Comparison of ENCODE assay signal across 12 cellular contexts in the genomic region with DNA sequence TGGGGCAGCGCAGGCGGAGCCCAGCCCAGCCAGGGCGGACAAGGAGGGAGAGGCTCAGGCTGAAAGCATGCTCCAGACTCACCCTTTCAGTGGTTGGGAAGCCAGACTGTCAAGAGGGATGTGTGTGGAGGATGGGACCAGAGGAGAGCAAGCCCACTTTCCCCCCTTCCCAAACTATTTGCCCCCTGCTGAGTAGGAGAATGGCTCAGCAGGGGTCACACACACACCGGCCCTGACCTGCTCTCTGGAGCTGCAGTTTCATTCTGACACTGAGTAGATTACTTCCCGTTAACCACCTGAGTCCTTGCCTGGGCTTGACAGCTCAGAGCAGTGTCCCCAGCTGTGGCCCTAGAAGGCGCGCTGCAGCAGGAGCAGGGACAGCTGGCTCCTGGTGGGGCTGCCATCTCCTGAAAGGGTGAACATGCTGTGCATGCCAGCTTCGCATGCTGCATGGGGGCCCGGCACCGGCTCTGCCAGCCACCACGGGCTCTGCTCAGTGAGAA.
DNase-seq lines count a peak whose midpoint lies in the region; ATAC-seq and TF ChIP-seq lines count a peak whose summit lies in the region.
"Had no signal": no experiment of that assay in that cellular context is flagged by ENCODE, and none has a peak within 500 bp of the region (broad histone marks: within the 10 kb centered on the region; RNA-seq: fewer than 3 reads in every experiment).

No MANE protein-coding gene starts in this region.

- H3K9me3 ChIP-seq in BLaER1 (no peaks in the 10 kb centered on the region), HEK293 (ENCODE audit: control insufficient read depth, insufficient read depth, low read depth, low read length) (no peaks in the 10 kb centered on the region), WERI-Rb-1 (ENCODE audit: severe bottlenecking) (no peaks in the 10 kb centered on the region)
- H3K9me3 ChIP-seq: transverse colon had no signal

- H3K4me3 ChIP-seq in BLaER1 (no peak overlapping the region), HEK293 (ENCODE audit: low read depth, low read length) (no peak overlapping the region), WERI-Rb-1 (ENCODE audit: low read depth, low read length) (no peak overlapping the region)
- H3K4me3 ChIP-seq: transverse colon had no signal

- CTCF ChIA-PET in HEK293 (lab: Yijun Ruan, JAX), result interaction anchor here (0.5 to 13.8 kb wide), 8 partner anchors 15 to 263 kb away, joined by 3 to 282 read pairs (median 4); no protein-coding TSS in a partner anchor

- POLR2A ChIA-PET in HEK293 (lab: Yijun Ruan, JAX), result no interaction called here

- H3K4me2 ChIP-seq in BLaER1, result peak overlapping the region; percentile 67; the same call in 1 of the 2 replicates

- ATAC-seq in HG02588 (IDR thresholded peaks at IDR 0.05; ENCODE audit: unreplicated experiment), result no peak
- ATAC-seq: activated T-cell treated with anti-CD3 and anti-CD28 coated beads, Interleukin-2, amount 50 U/mL, for 4 hours had no signal

- H3K27ac ChIP-seq in BLaER1 (0 out of 2 replicates have a peak overlapping the region, but pooled peaks have one; percentile 46), HEK293 (ENCODE audit: extremely low read depth, low read depth, low read length) (no peak overlapping the region), WERI-Rb-1 (peak overlapping the region; percentile 26)
- H3K27ac ChIP-seq: transverse colon had no signal

- H3K36me3 ChIP-seq in BLaER1 (no peaks in the 10 kb centered on the region), HEK293 (ENCODE audit: control insufficient read depth in 2 of 2, insufficient read depth in 1 of 2, low read length in 2 of 2) (no peaks in the 10 kb centered on the region), WERI-Rb-1 (peaks cover 32% of the 10 kb centered on the region)
- H3K36me3 ChIP-seq: transverse colon had no signal

- H3K4me1 ChIP-seq in BLaER1 (peaks cover 16% of the 10 kb centered on the region), HEK293 (ENCODE audit: control insufficient read depth, insufficient read depth, low read length) (no peaks in the 10 kb centered on the region)
- H3K4me1 ChIP-seq: transverse colon had no signal

- no peak for TF ChIP-seq CTCF in HEK293 (tag by site-specific recombination; IDR thresholded peaks at IDR 0.05)
- TF ChIP-seq CTCF in WERI-Rb-1 (IDR thresholded peaks at IDR 0.05; ENCODE audit: low read depth, low read length), result 0 out of 2 replicates have a peak, but pooled peaks have one; percentile 20

- H3K27me3 ChIP-seq in BLaER1, result no peaks in the 10 kb centered on the region
- no peaks in the 10 kb centered on the region for H3K27me3 ChIP-seq in WERI-Rb-1 (ENCODE audit: insufficient read depth, low read depth, severe bottlenecking)
- H3K27me3 ChIP-seq: transverse colon had no signal

- DNase-seq in WERI-Rb-1, result peak; percentile 79
- DNase-seq in medulla oblongata (ENCODE audit: extremely low spot score), result peak; percentile 43
- DNase-seq in NCI-H774 (lab: John Stamatoyannopoulos, UW), result no peak
- DNase-seq in putamen (ENCODE audit: low spot score), result no peak
- DNase-seq in stimulated activated CD4-positive, alpha-beta T cell treated with anti-CD3 and anti-CD28 coated beads, Interleukin-4, amount 100 ng/mL, for 1 hour, result no peak
- DNase-seq: activated CD4-positive, CD25-positive, alpha-beta regulatory T cell treated with anti-CD3 and anti-CD28 coated beads, Interleukin-2, amount 50 U/mL, for 72 hours; activated T-cell treated with anti-CD3 and anti-CD28 coated beads, Interleukin-2, amount 50 U/mL, for 4 hours; NCI-H510A; transverse colon had no signal

- no peaks in the 10 kb centered on the region for H4K20me1 ChIP-seq in BLaER1

- no peak overlapping the region for H3K9ac ChIP-seq in BLaER1

TF ChIP-seq in HEK293, 187 proteins besides CTCF, POLR2A, EP300 and RAD21:
- no peak for TF ChIP-seq OSR2 (tag by site-specific recombination; IDR thresholded peaks at IDR 0.05)
- TF ChIP-seq ZBTB1 (tag by site-specific recombination; IDR thresholded peaks at IDR 0.05), result no peak
- peak; percentile 78 for TF ChIP-seq ZIC2 (tag by site-specific recombination; IDR thresholded peaks at IDR 0.05)
- TF ChIP-seq, protein P1, sequence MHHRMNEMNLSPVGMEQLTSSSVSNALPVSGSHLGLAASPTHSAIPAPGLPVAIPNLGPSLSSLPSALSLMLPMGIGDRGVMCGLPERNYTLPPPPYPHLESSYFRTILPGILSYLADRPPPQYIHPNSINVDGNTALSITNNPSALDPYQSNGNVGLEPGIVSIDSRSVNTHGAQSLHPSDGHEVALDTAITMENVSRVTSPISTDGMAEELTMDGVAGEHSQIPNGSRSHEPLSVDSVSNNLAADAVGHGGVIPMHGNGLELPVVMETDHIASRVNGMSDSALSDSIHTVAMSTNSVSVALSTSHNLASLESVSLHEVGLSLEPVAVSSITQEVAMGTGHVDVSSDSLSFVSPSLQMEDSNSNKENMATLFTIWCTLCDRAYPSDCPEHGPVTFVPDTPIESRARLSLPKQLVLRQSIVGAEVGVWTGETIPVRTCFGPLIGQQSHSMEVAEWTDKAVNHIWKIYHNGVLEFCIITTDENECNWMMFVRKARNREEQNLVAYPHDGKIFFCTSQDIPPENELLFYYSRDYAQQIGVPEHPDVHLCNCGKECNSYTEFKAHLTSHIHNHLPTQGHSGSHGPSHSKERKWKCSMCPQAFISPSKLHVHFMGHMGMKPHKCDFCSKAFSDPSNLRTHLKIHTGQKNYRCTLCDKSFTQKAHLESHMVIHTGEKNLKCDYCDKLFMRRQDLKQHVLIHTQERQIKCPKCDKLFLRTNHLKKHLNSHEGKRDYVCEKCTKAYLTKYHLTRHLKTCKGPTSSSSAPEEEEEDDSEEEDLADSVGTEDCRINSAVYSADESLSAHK (tag by site-specific recombination; IDR thresholded peaks at IDR 0.05), result no peak
- TF ChIP-seq, protein P2, sequence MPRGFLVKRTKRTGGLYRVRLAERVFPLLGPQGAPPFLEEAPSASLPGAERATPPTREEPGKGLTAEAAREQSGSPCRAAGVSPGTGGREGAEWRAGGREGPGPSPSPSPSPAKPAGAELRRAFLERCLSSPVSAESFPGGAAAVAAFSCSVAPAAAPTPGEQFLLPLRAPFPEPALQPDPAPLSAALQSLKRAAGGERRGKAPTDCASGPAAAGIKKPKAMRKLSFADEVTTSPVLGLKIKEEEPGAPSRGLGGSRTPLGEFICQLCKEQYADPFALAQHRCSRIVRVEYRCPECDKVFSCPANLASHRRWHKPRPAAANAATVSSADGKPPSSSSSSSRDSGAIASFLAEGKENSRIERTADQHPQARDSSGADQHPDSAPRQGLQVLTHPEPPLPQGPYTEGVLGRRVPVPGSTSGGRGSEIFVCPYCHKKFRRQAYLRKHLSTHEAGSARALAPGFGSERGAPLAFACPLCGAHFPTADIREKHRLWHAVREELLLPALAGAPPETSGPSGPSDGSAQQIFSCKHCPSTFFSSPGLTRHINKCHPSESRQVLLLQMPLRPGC (tag by site-specific recombination; IDR thresholded peaks at IDR 0.05), result no peak
- TF ChIP-seq ZNF16 (tag by site-specific recombination; IDR thresholded peaks at IDR 0.05; ENCODE audit: low read depth), result no peak
- TF ChIP-seq GLIS1 (tag by site-specific recombination; IDR thresholded peaks at IDR 0.05), result peak; percentile 78

Comparison
In these comparisons a context has a peak if more than half of its experiments do, and no peak if none do; other contexts are left out.
1. DNase-seq: peak in WERI-Rb-1 (single experiment) and medulla oblongata (single experiment); none in NCI-H774 (single experiment), putamen (single experiment) and stimulated activated CD4-positive, alpha-beta T cell treated with anti-CD3 and anti-CD28 coated beads, Interleukin-4, amount 100 ng/mL, for 1 hour (single experiment).